ENCODE assay signal across 8 cellular contexts in genomic region chr1:54950361-54951163, GRCh38. TPM values are rescaled to one million over a fixed set of nuclear protein-coding genes. Genes with fewer than 3 reads are reported as not detected.
DNase-seq lines count a peak whose midpoint lies in the region; ATAC-seq and TF ChIP-seq lines count a peak whose summit lies in the region.

No MANE protein-coding gene starts in this region.

- H3K4me2 ChIP-seq in OCI-LY3 (ENCODE audit: low read length), result peak overlapping the region; percentile 82

- no peak for TF ChIP-seq POLR2A in suprapubic skin (IDR thresholded peaks at IDR 0.05)

- DNase-seq in GDM1 (lab: John Stamatoyannopoulos, UW) (peak; percentile 20), foreskin fibroblast (peak; percentile 86 to 94), suprapubic skin (ENCODE audit: low spot score in 2 of 2) (peak in 1 of 2 donors; percentile 79)
- peak; percentile 49 for DNase-seq in Jurkat, Clone E6-1 (ENCODE audit: low read depth, low spot score)

- H3K9me3 ChIP-seq in OCI-LY3 (ENCODE audit: insufficient read depth, low read length), result no peaks in the 10 kb centered on the region
- H3K9me3 ChIP-seq in neuron (ENCODE audit: low read length), result peaks cover 2% of the 10 kb centered on the region
- H3K9me3 ChIP-seq in suprapubic skin, result no peaks in the 10 kb centered on the region

- no peak overlapping the region for H3K27ac Mint-ChIP-seq in activated T-helper 17 cell treated with anti-CD3 and anti-CD28 coated beads, Interleukin-2, amount 50 U/mL, for 72 hours

- H3K4me1 Mint-ChIP-seq in activated T-helper 17 cell treated with anti-CD3 and anti-CD28 coated beads, Interleukin-2, amount 50 U/mL, for 72 hours, result peaks cover 18% of the 10 kb centered on the region

- H3K27me3 ChIP-seq in OCI-LY3 (ENCODE audit: low read depth, low read length), result no peaks in the 10 kb centered on the region; the same call in 1 of the 2 replicates
- H3K27me3 ChIP-seq in neuron (ENCODE audit: insufficient read depth, low read length), result peaks cover 3% of the 10 kb centered on the region
- H3K27me3 ChIP-seq in suprapubic skin, result no peaks in the 10 kb centered on the region

- H3K9me3 Mint-ChIP-seq in activated T-helper 17 cell treated with anti-CD3 and anti-CD28 coated beads, Interleukin-2, amount 50 U/mL, for 72 hours, result no peaks in the 10 kb centered on the region

- 0 out of 2 replicates have a peak overlapping the region, but pooled peaks have one; percentile 25 for H3K9ac ChIP-seq in OCI-LY3 (ENCODE audit: low read length)

- H3K27ac ChIP-seq in OCI-LY3 (ENCODE audit: low read length) (no peak overlapping the region), suprapubic skin (peak overlapping the region; percentile 31)

- H3K4me3 ChIP-seq in Jurkat, Clone E6-1 (ENCODE audit: low read length), result no peak overlapping the region
- H3K4me3 ChIP-seq in OCI-LY3 (ENCODE audit: low read length), result peak overlapping the region; percentile 65
- H3K4me3 ChIP-seq in foreskin fibroblast (ENCODE audit: low read depth in 1 of 2, low read length in 2 of 2), result no peak overlapping the region
- no peak overlapping the region for H3K4me3 ChIP-seq in neuron (ENCODE audit: low read length)
- H3K4me3 ChIP-seq in suprapubic skin, result peak overlapping the region; percentile 18

- no peaks in the 10 kb centered on the region for H4K20me1 ChIP-seq in OCI-LY3 (ENCODE audit: insufficient read depth, low read length)

- H3K4me1 ChIP-seq in OCI-LY3 (ENCODE audit: low read length) (peaks cover 11% of the 10 kb centered on the region), neuron (ENCODE audit: insufficient read depth, low read length) (no peaks in the 10 kb centered on the region), suprapubic skin (peaks cover 15% of the 10 kb centered on the region)

- no peaks in the 10 kb centered on the region for H3K36me3 Mint-ChIP-seq in activated T-helper 17 cell treated with anti-CD3 and anti-CD28 coated beads, Interleukin-2, amount 50 U/mL, for 72 hours (ENCODE audit: low read depth)

- TF ChIP-seq EP300 in suprapubic skin (IDR thresholded peaks at IDR 0.05), result no peak

- H3K27me3 Mint-ChIP-seq in activated T-helper 17 cell treated with anti-CD3 and anti-CD28 coated beads, Interleukin-2, amount 50 U/mL, for 72 hours, result no peaks in the 10 kb centered on the region

- peak; percentile 62 for TF ChIP-seq CTCF in OCI-LY3 (IDR thresholded peaks at IDR 0.05; ENCODE audit: low read depth, low read length)
- peak; percentile 76 for TF ChIP-seq CTCF in foreskin fibroblast (IDR thresholded peaks at IDR 0.05; ENCODE audit: low read depth, low read length)
- peak; percentile 60 to 70 for TF ChIP-seq CTCF in suprapubic skin (IDR thresholded peaks at IDR 0.05)

- H3K4me3 Mint-ChIP-seq in activated T-helper 17 cell treated with anti-CD3 and anti-CD28 coated beads, Interleukin-2, amount 50 U/mL, for 72 hours, result peak overlapping the region; percentile 20

- H2AFZ ChIP-seq in OCI-LY3 (ENCODE audit: low read depth, low read length) (peak overlapping the region; percentile 89), neuron (ENCODE audit: low read depth, low read length) (peak overlapping the region; percentile 64)

- no peaks in the 10 kb centered on the region for H3K79me2 ChIP-seq in OCI-LY3 (ENCODE audit: low read length)

- 28% methylated on average over 22 of the region's 27 CpGs for WGBS in suprapubic skin

- H3K36me3 ChIP-seq in OCI-LY3 (replicated peaks; ENCODE audit: low read depth, low read length) (no peaks in the 10 kb centered on the region), neuron (ENCODE audit: insufficient read depth, low read length) (no peaks in the 10 kb centered on the region), suprapubic skin (no peaks in the 10 kb centered on the region)

- peak; percentile 65 for ATAC-seq in activated T-helper 17 cell treated with anti-CD3 and anti-CD28 coated beads, Interleukin-2, amount 50 U/mL, for 72 hours (replicated peaks)
- ATAC-seq in HG02981 (IDR thresholded peaks at IDR 0.05; ENCODE audit: unreplicated experiment), result no peak

RNA-seq across cellular contexts. Expression of gene TMEM61, which starts 29.9 kb away (rescaled TPM):
- not detected for polyA plus RNA-seq in Jurkat, Clone E6-1 (2012; ENCODE audit: insufficient read depth, insufficient read length)
- total RNA-seq in activated T-helper 17 cell treated with anti-CD3 and anti-CD28 coated beads, Interleukin-2, amount 50 U/mL, for 72 hours, result not detected
- total RNA-seq in suprapubic skin, result 1 to 10 TPM; 1.7 to 6.3 (median 4.1) TPM

RNA-seq across cellular contexts. Expression of gene BSND, which starts 48.2 kb away (rescaled TPM):
- not detected for polyA plus RNA-seq in Jurkat, Clone E6-1 (2012; ENCODE audit: insufficient read depth, insufficient read length)
- total RNA-seq in activated T-helper 17 cell treated with anti-CD3 and anti-CD28 coated beads, Interleukin-2, amount 50 U/mL, for 72 hours, result under 1 TPM; 0.05 to 0.06 TPM
- total RNA-seq in suprapubic skin, result not detected

Comparison
In these comparisons a context has a peak if more than half of its experiments do, and no peak if none do; other contexts are left out.
1. H3K4me3 ChIP-seq: peak in OCI-LY3 (single experiment) and suprapubic skin (single experiment); none in Jurkat, Clone E6-1 (single experiment), foreskin fibroblast (0 of 2) and neuron (single experiment).
2. Peak in every context shown above with its lines, with median percentiles within 50 percentile points of each other: CTCF ChIP-seq.